In genomic region chr10:91907914-91908357, GRCh38 we compare ENCODE assay signal across 8 cellular contexts.
DNase-seq lines count a peak whose midpoint lies in the region; ATAC-seq lines count a peak whose summit lies in the region.

No MANE protein-coding gene starts in this region.

- H3K4me3 ChIP-seq in effector memory CD4-positive, alpha-beta T cell (ENCODE audit: insufficient read depth, low read depth, low read length, poor library complexity, severe bottlenecking) = peak overlapping the region; percentile 77
- H3K4me3 ChIP-seq in muscle layer of colon (ENCODE audit: low read depth in 1 of 2, low read length in 2 of 2) = peak overlapping the region; percentile 71 to 74

- H3K27ac ChIP-seq in effector memory CD4-positive, alpha-beta T cell (ENCODE audit: insufficient read depth, low read length, poor library complexity, severe bottlenecking) = peak overlapping the region; percentile 50
- peak overlapping the region; percentile 58 for H3K27ac ChIP-seq in muscle layer of colon (ENCODE audit: low read depth, low read length)

- H3K9me3 ChIP-seq in effector memory CD4-positive, alpha-beta T cell (ENCODE audit: control insufficient read depth, low read length) = no peaks in the 10 kb centered on the region
- no peaks in the 10 kb centered on the region for H3K9me3 ChIP-seq in muscle layer of colon (ENCODE audit: low read length)

- no peaks in the 10 kb centered on the region for H3K36me3 ChIP-seq in effector memory CD4-positive, alpha-beta T cell (ENCODE audit: control insufficient read depth, insufficient read depth, low read length)
- no peaks in the 10 kb centered on the region for H3K36me3 ChIP-seq in muscle layer of colon (ENCODE audit: insufficient read depth, low read length)

- H3K27me3 ChIP-seq in effector memory CD4-positive, alpha-beta T cell (replicated peaks; ENCODE audit: control insufficient read depth, insufficient read depth, low read length, poor library complexity, severe bottlenecking) = no peaks in the 10 kb centered on the region
- no peaks in the 10 kb centered on the region for H3K27me3 ChIP-seq in muscle layer of colon (ENCODE audit: control insufficient read depth in 1 of 2, insufficient read depth in 2 of 2, low read length in 2 of 2)

- H3K4me1 ChIP-seq in effector memory CD4-positive, alpha-beta T cell (ENCODE audit: control insufficient read depth, insufficient read depth, low read length, poor library complexity, severe bottlenecking) = peaks cover 13% of the 10 kb centered on the region
- peaks cover 11% of the 10 kb centered on the region for H3K4me1 ChIP-seq in muscle layer of colon (ENCODE audit: insufficient read depth, low read length)

- no peak for ATAC-seq in GM21526 (IDR thresholded peaks at IDR 0.05; ENCODE audit: low FRiP score, unreplicated experiment)

- DNase-seq in NCI-H345 (lab: John Stamatoyannopoulos, UW) = peak; percentile 26
- DNase-seq in NCI-H345 treated with DMSO at 0.1 percent for 48 hours (lab: John Stamatoyannopoulos, UW; ENCODE audit: unreplicated experiment) = no peak
- DNase-seq in NOMO-1 treated with dmso at 0.1 percent for 144 hours (lab: John Stamatoyannopoulos, UW; ENCODE audit: unreplicated experiment) = peak; percentile 6
- DNase-seq in effector memory CD4-positive, alpha-beta T cell = no peak
- DNase-seq in AML-193 (lab: John Stamatoyannopoulos, UW) = no peak
- no peak for DNase-seq in NCI-H187 (lab: John Stamatoyannopoulos, UW)

- H3K9ac ChIP-seq in muscle layer of colon (ENCODE audit: low read length) = peak overlapping the region; percentile 11

Comparison
In these comparisons a context has a peak if more than half of its experiments do, and no peak if none do; other contexts are left out.
1. DNase-seq: peak in NCI-H345 (single experiment) and NOMO-1 treated with dmso at 0.1 percent for 144 hours (single experiment); none in NCI-H345 treated with DMSO at 0.1 percent for 48 hours (single experiment), effector memory CD4-positive, alpha-beta T cell (0 of 3), AML-193 (0 of 2) and NCI-H187 (0 of 2).